In the genomic region with DNA sequence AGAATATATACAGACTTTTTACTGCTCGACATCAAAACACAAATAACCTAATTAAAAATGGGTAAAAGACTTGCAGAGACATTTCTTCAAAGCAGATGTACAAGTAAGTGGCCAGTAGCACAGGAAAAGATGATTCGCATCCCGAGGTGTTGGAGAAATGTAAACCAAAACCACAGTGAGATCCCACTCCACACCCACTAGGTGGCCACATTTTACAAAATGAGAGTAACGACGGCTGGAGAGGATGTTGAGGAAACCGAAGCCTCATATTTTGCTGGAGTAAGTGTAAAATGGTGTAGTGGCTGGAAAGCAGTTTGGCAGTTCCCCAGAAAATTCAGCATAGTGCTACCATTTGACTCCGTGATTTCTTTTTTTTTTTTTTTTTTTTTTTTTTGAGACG, we compare ENCODE assay signal across 8 cellular contexts. TPM values are rescaled to one million over a fixed set of nuclear protein-coding genes. Genes with fewer than 3 reads are reported as not detected.
DNase-seq lines count a peak whose midpoint lies in the region; ATAC-seq, FAIRE-seq and TF ChIP-seq lines count a peak whose summit lies in the region.

No MANE protein-coding gene starts in this region.

- POLR2A ChIA-PET in A673 (lab: Charles Lee; ENCODE audit: low non-redundant PET) (no interaction called here), endothelial cell of umbilical vein (lab: Charles Lee) (no interaction called here)

- DNase-seq in A673 (ENCODE audit: low spot score) (peak; percentile 90), GM04504 (ENCODE audit: low read depth) (peak; percentile 63), NCI-H187 treated with DMSO at 0.1 percent for 48 hours (lab: John Stamatoyannopoulos, UW) (peak; percentile 5), endothelial cell of umbilical vein (ENCODE audit: low read depth, low spot score) (peak; percentile 72), mucosa of descending colon (peak in 1 of 3 donors; percentile 56), uterus (peak; percentile 34 to 46)
- peak; percentile 67 for DNase-seq in T-helper 2 cell treated with Interferon-gamma antibody and Interleukin-4, amounts not matched to agents 5 μg/mL and 100 μg/mL, for 36 hours (ENCODE audit: low spot score)

- FAIRE-seq in endothelial cell of umbilical vein (lab: Jason Lieb, UNC) = peak; percentile 96

- H3K36me3 Mint-ChIP-seq in T-helper 2 cell treated with Interferon-gamma antibody and Interleukin-4, amounts not matched to agents 5 μg/mL and 100 μg/mL, for 36 hours (ENCODE audit: low read depth) = no peaks in the 10 kb centered on the region

- no peak overlapping the region for H2AFZ ChIP-seq in endothelial cell of umbilical vein (ENCODE audit: low read depth, low read length)

- H3K9me3 ChIP-seq in A673 (ENCODE audit: low read depth, low read length, poor library complexity, severe bottlenecking) = no peaks in the 10 kb centered on the region
- H3K9me3 ChIP-seq in endothelial cell of umbilical vein (replicated peaks; ENCODE audit: control insufficient read depth, insufficient read depth, low read length) = no peaks in the 10 kb centered on the region
- H3K9me3 ChIP-seq in mucosa of descending colon = no peaks in the 10 kb centered on the region
- H3K9me3 ChIP-seq in uterus = no peaks in the 10 kb centered on the region

- H3K4me1 ChIP-seq in A673 (ENCODE audit: insufficient read depth, low read length, poor library complexity, severe bottlenecking) (no peaks in the 10 kb centered on the region), endothelial cell of umbilical vein (ENCODE audit: control insufficient read depth, extremely low read depth, insufficient read depth, low read length) (no peaks in the 10 kb centered on the region), mucosa of descending colon (ENCODE audit: low read depth) (no peaks in the 10 kb centered on the region), uterus (no peaks in the 10 kb centered on the region)

- H3K4me3 ChIP-seq in A673 (ENCODE audit: low read depth, low read length, poor library complexity, severe bottlenecking) = no peak overlapping the region
- no peak overlapping the region for H3K4me3 ChIP-seq in endothelial cell of umbilical vein (replicated peaks in 1 of 3; ENCODE audit: insufficient read depth in 1 of 3, low read depth in 1 of 3, low read length in 3 of 3)
- H3K4me3 ChIP-seq in mucosa of descending colon = no peak overlapping the region
- no peak overlapping the region for H3K4me3 ChIP-seq in uterus

- H3K4me1 Mint-ChIP-seq in T-helper 2 cell treated with Interferon-gamma antibody and Interleukin-4, amounts not matched to agents 5 μg/mL and 100 μg/mL, for 36 hours (ENCODE audit: low read depth) = peaks cover 13% of the 10 kb centered on the region

- no peak overlapping the region for H3K9ac ChIP-seq in endothelial cell of umbilical vein (replicated peaks; ENCODE audit: extremely low read depth, insufficient read depth, low read length)

- ATAC-seq in mucosa of descending colon (peak; percentile 83), HG02840 (IDR thresholded peaks at IDR 0.05; ENCODE audit: low FRiP score, unreplicated experiment) (no peak)

- no peaks in the 10 kb centered on the region for H3K9me1 ChIP-seq in endothelial cell of umbilical vein (replicated peaks; ENCODE audit: control insufficient read depth, extremely low read depth, insufficient read depth, low read length)

- no peak overlapping the region for H3K4me3 Mint-ChIP-seq in T-helper 2 cell treated with Interferon-gamma antibody and Interleukin-4, amounts not matched to agents 5 μg/mL and 100 μg/mL, for 36 hours

- BruUV-seq in A673 (replicated peaks; lab: Mats Ljungman, UMichigan) (no TSS peak), endothelial cell of umbilical vein (replicated peaks; lab: Mats Ljungman, UMichigan) (no TSS peak)

- H3K27me3 Mint-ChIP-seq in T-helper 2 cell treated with Interferon-gamma antibody and Interleukin-4, amounts not matched to agents 5 μg/mL and 100 μg/mL, for 36 hours (ENCODE audit: low read depth) = peaks cover 34% of the 10 kb centered on the region

- TF ChIP-seq CTCF in A673 (conservative IDR thresholded peaks at IDR 0.05; ENCODE audit: low read depth, low read length) (peak; percentile 71), endothelial cell of umbilical vein (IDR thresholded peaks at IDR 0.05; ENCODE audit: extremely low read depth in 1 of 2, insufficient read depth in 1 of 2, low read depth in 1 of 2, low read length in 2 of 2) (peak; percentile 57 to 60), mucosa of descending colon (IDR thresholded peaks at IDR 0.05) (no peak), uterus (IDR thresholded peaks at IDR 0.05) (peak; percentile 42 to 81 (median 60))

- H3K36me3 ChIP-seq in A673 (ENCODE audit: insufficient read depth, low read length, poor library complexity, severe bottlenecking) (no peaks in the 10 kb centered on the region), endothelial cell of umbilical vein (ENCODE audit: control insufficient read depth in 2 of 2, extremely low read depth in 1 of 2, insufficient read depth in 2 of 2, low read length in 2 of 2) (no peaks in the 10 kb centered on the region), mucosa of descending colon (ENCODE audit: low read depth) (no peaks in the 10 kb centered on the region), uterus (no peaks in the 10 kb centered on the region)

- H3K27ac ChIP-seq in A673 (ENCODE audit: low read depth, low read length, poor library complexity, severe bottlenecking) = no peak overlapping the region
- no peak overlapping the region for H3K27ac ChIP-seq in endothelial cell of umbilical vein (ENCODE audit: insufficient read depth, low read depth, low read length)
- no peak overlapping the region for H3K27ac ChIP-seq in uterus

- TF ChIP-seq POLR2A in endothelial cell of umbilical vein (IDR thresholded peaks at IDR 0.05; ENCODE audit: low read depth, low read length) = no peak
- no peak for TF ChIP-seq POLR2A in uterus (IDR thresholded peaks at IDR 0.05)

- dilution Hi-C loops in endothelial cell of umbilical vein (cut with MboI; ENCODE audit: extremely low pct_ligation_motif_present, low sequenced_read_pairs) = no loop called here

- peaks cover 47% of the 10 kb centered on the region for H3K27me3 ChIP-seq in A673 (replicated peaks; ENCODE audit: insufficient read depth, low read depth, low read length, poor library complexity)
- H3K27me3 ChIP-seq in endothelial cell of umbilical vein (ENCODE audit: control insufficient read depth in 2 of 2, insufficient read depth in 2 of 2, low read length in 2 of 2) = peaks cover 5 to 9% of the 10 kb centered on the region in 2 experiments
- no peaks in the 10 kb centered on the region for H3K27me3 ChIP-seq in uterus

- no peaks in the 10 kb centered on the region for H4K20me1 ChIP-seq in endothelial cell of umbilical vein (replicated peaks; ENCODE audit: control insufficient read depth, extremely low read depth, insufficient read depth, low read length)

- H3K27ac Mint-ChIP-seq in T-helper 2 cell treated with Interferon-gamma antibody and Interleukin-4, amounts not matched to agents 5 μg/mL and 100 μg/mL, for 36 hours = no peak overlapping the region

- CTCF ChIA-PET in A673 (lab: Charles Lee) = interaction anchor here (0.6 to 1.5 kb wide), 9 partner anchors 9 to 302 kb away, joined by 4 to 11 read pairs (median 5); no protein-coding TSS in a partner anchor
- CTCF ChIA-PET in endothelial cell of umbilical vein (lab: Charles Lee) = interaction anchor here (1.0 to 3.9 kb wide), 14 partner anchors 17 to 305 kb away, joined by 3 to 142 read pairs (median 8); a partner anchor contains a TSS

- no peak overlapping the region for H3K4me2 ChIP-seq in endothelial cell of umbilical vein (ENCODE audit: insufficient read depth, low read length)

- H3K9me3 Mint-ChIP-seq in T-helper 2 cell treated with Interferon-gamma antibody and Interleukin-4, amounts not matched to agents 5 μg/mL and 100 μg/mL, for 36 hours = no peaks in the 10 kb centered on the region

- intact Hi-C loops in A673 (cut with micrococcal nuclease; ENCODE audit: unreplicated experiment) = loop anchor here (5.0 to 10.0 kb wide), 2 partner anchors 90 to 542 kb away; a partner anchor contains a TSS
- intact Hi-C loops in endothelial cell of umbilical vein (cut with micrococcal nuclease) = loop anchor here (1.0 to 5.0 kb wide), 2 partner anchors 144 to 162 kb away; a partner anchor contains a TSS
- intact Hi-C loops in mucosa of descending colon (cut with DNase I, micrococcal nuclease) = loop anchor here (10.0 kb wide), 2 partner anchors 140 to 300 kb away; no protein-coding TSS in a partner anchor
- intact Hi-C loops in uterus (cut with DNase I; ENCODE audit: low total_unique reads) = loop anchor here (5.0 kb wide), 1 partner anchor 302 kb away; no protein-coding TSS in a partner anchor

- H3K79me2 ChIP-seq in endothelial cell of umbilical vein (ENCODE audit: control insufficient read depth, insufficient read depth, low read length) = no peaks in the 10 kb centered on the region

TF ChIP-seq in endothelial cell of umbilical vein, 7 proteins besides CTCF, POLR2A, EP300 and RAD21 (continues in another document):
- no peak for TF ChIP-seq JUN (IDR thresholded peaks at IDR 0.05; ENCODE audit: borderline replicate concordance, insufficient read depth, insufficient read length, low read depth)

RNA-seq across cellular contexts. Expression of a gene that starts 21.3 kb away (rescaled TPM):
- total RNA-seq in A673 (2021) = 1.8 and 2.6 TPM in 2 replicates
- 28.7 and 35.6 TPM in 2 replicates for total RNA-seq in endothelial cell of umbilical vein
- polyA plus RNA-seq in endothelial cell of umbilical vein = 56.3 and 68.8 TPM in 2 replicates
- polyA plus RNA-seq in endothelial cell of umbilical vein (2011; cell fraction: cytosol; rRNA removed) = 36.6 and 42.6 TPM in 2 replicates
- polyA plus RNA-seq in endothelial cell of umbilical vein (2011; cell fraction: nucleus; rRNA removed) = 39.7 and 45.5 TPM in 2 replicates
- polyA plus RNA-seq in endothelial cell of umbilical vein (2012) = 32.2 and 55.3 TPM in 2 replicates
- polyA minus RNA-seq in endothelial cell of umbilical vein = 61.1 and 61.6 TPM in 2 replicates
- not detected for polyA minus RNA-seq in endothelial cell of umbilical vein (2011; cell fraction: cytosol; rRNA and poly(A)+ RNA removed)
- 24.7 and 38.1 TPM in 2 replicates for polyA minus RNA-seq in endothelial cell of umbilical vein (2011; cell fraction: nucleus; rRNA and poly(A)+ RNA removed)
- 10 to 100 TPM in 1 of 3 donors, 1 to 10 TPM in 2; 4.3 to 14.0 (median 8.6) TPM for total RNA-seq in mucosa of descending colon
- 10 to 100 TPM in 2 of 4 donors, 1 to 10 TPM in 2; 3.5 to 28.5 (median 9.8) TPM for total RNA-seq in uterus

RNA-seq across cellular contexts. Expression of a gene that starts 24.1 kb away (rescaled TPM):
- total RNA-seq in A673 (2021) (not detected in 2 replicates), endothelial cell of umbilical vein (not detected in 2 replicates), mucosa of descending colon (not detected), uterus (not detected)
- polyA plus RNA-seq in endothelial cell of umbilical vein = not detected in 2 replicates
- not detected in 2 replicates for polyA plus RNA-seq in endothelial cell of umbilical vein (2011; cell fraction: cytosol; rRNA removed)
- polyA plus RNA-seq in endothelial cell of umbilical vein (2011; cell fraction: nucleus; rRNA removed) = not detected in 2 replicates
- not detected in 2 replicates for polyA plus RNA-seq in endothelial cell of umbilical vein (2012)
- polyA minus RNA-seq in endothelial cell of umbilical vein = not detected in 2 replicates
- polyA minus RNA-seq in endothelial cell of umbilical vein (2011; cell fraction: cytosol; rRNA and poly(A)+ RNA removed) = not detected
- not detected in 2 replicates for polyA minus RNA-seq in endothelial cell of umbilical vein (2011; cell fraction: nucleus; rRNA and poly(A)+ RNA removed)
